In genomic region chr3:136929984-136930671, GRCh38 we compare ENCODE assay signal across 8 cellular contexts. TPM values are rescaled to one million over a fixed set of nuclear protein-coding genes. Genes with fewer than 3 reads are reported as not detected.
DNase-seq lines count a peak whose midpoint lies in the region; ATAC-seq and TF ChIP-seq lines count a peak whose summit lies in the region.

No MANE protein-coding gene starts in this region.

- CTCF ChIA-PET in mammary epithelial cell (lab: Charles Lee; ENCODE audit: low non-redundant PET): no interaction called here

- no peak for ATAC-seq in GM21447 (IDR thresholded peaks at IDR 0.05; ENCODE audit: unreplicated experiment)
- ATAC-seq in HG02798 (IDR thresholded peaks at IDR 0.05; ENCODE audit: poor library complexity, unreplicated experiment): no peak

- H3K27ac ChIP-seq in GM23248: peak overlapping the region; percentile 41
- H3K27ac ChIP-seq in mammary epithelial cell (ENCODE audit: insufficient read depth, low read depth, low read length): peak overlapping the region; percentile 81

- no peak for TF ChIP-seq CTCF in mammary epithelial cell (conservative IDR thresholded peaks at IDR 0.05 in 1 of 2, IDR thresholded peaks at IDR 0.05 in 1 of 2; ENCODE audit: extremely low read depth in 1 of 2, insufficient read depth in 1 of 2, low read depth in 1 of 2, low read length in 2 of 2)

- in situ Hi-C loops in GM23248 (cut with MboI): no loop called here
- in situ Hi-C loops in mammary epithelial cell (cut with MboI; ENCODE audit: low sequenced_read_pairs in 2 of 2): no loop called here

- H2AFZ ChIP-seq in GM23248: no peak overlapping the region
- no peak overlapping the region for H2AFZ ChIP-seq in mammary epithelial cell (ENCODE audit: low read depth, low read length)

- H4K20me1 ChIP-seq in GM23248 (ENCODE audit: insufficient read depth): no peaks in the 10 kb centered on the region
- H4K20me1 ChIP-seq in mammary epithelial cell (ENCODE audit: insufficient read depth, low read length): no peaks in the 10 kb centered on the region

- H3K27me3 ChIP-seq in GM23248 (replicated peaks; ENCODE audit: insufficient read depth): no peaks in the 10 kb centered on the region
- no peaks in the 10 kb centered on the region for H3K27me3 ChIP-seq in mammary epithelial cell (ENCODE audit: insufficient read depth, low read length)

- BruUV-seq in mammary epithelial cell (replicated peaks; lab: Mats Ljungman, UMichigan): no TSS peak

- dilution Hi-C loops in mammary epithelial cell (cut with HindIII; ENCODE audit: low sequenced_read_pairs): no loop called here

- intact Hi-C loops in mammary epithelial cell (cut with micrococcal nuclease): loop anchor here (5.0 kb wide), 1 partner anchor 68 kb away; the partner anchor contains the start of gene NCK1

- peaks cover 89% of the 10 kb centered on the region for H3K79me2 ChIP-seq in GM23248 (ENCODE audit: insufficient read depth)
- H3K79me2 ChIP-seq in mammary epithelial cell (ENCODE audit: insufficient read depth, low read length): peaks cover 75% of the 10 kb centered on the region

- H3K9me3 ChIP-seq in GM23248 (ENCODE audit: low read depth) (no peaks in the 10 kb centered on the region), mammary epithelial cell (replicated peaks; ENCODE audit: insufficient read depth, low read length) (no peaks in the 10 kb centered on the region)

- DNase-seq in GM23248 (peak; percentile 66), mammary epithelial cell (peak; percentile 64), inferior parietal cortex (ENCODE audit: extremely low spot score) (peak; percentile 23), skeletal muscle cell (ENCODE audit: low read depth) (peak; percentile 14), NCI-H2227 (lab: John Stamatoyannopoulos, UW; ENCODE audit: unreplicated experiment) (no peak), cortex of kidney (lab: John Stamatoyannopoulos, UW) (no peak)

- H3K4me3 ChIP-seq in GM23248 (peak overlapping the region; percentile 26; the same call in 1 of the 2 replicates), mammary epithelial cell (replicated peaks in 1 of 3; ENCODE audit: insufficient read depth in 1 of 3, low read depth in 2 of 3, low read length in 3 of 3) (peak overlapping the region; percentile 39 to 93 (median 57)), skeletal muscle cell (ENCODE audit: low read depth, low read length) (no peak overlapping the region)

- H3K9me2 ChIP-seq in GM23248 (ENCODE audit: insufficient read depth): no peaks in the 10 kb centered on the region

- H3K4me1 ChIP-seq in GM23248 (ENCODE audit: insufficient read depth) (peaks cover 28% of the 10 kb centered on the region), mammary epithelial cell (ENCODE audit: insufficient read depth, low read length) (peaks cover 24% of the 10 kb centered on the region)

- H3K9ac ChIP-seq in GM23248 (peak overlapping the region; percentile 47), mammary epithelial cell (ENCODE audit: insufficient read depth, low read length) (peak overlapping the region; percentile 53)

- peaks cover 3% of the 10 kb centered on the region; the same call in 1 of the 2 replicates for H3F3A ChIP-seq in GM23248 (ENCODE audit: insufficient read depth)

- peak overlapping the region; percentile 64 for H3K4me2 ChIP-seq in GM23248 (ENCODE audit: unreplicated experiment)
- peak overlapping the region; percentile 81 for H3K4me2 ChIP-seq in mammary epithelial cell (ENCODE audit: insufficient read depth, low read depth, low read length)

- H3K36me3 ChIP-seq in GM23248 (ENCODE audit: low read depth) (peaks cover 7% of the 10 kb centered on the region; the same call in 1 of the 2 replicates), mammary epithelial cell (ENCODE audit: insufficient read depth, low read length) (peaks cover 7% of the 10 kb centered on the region)

- 15 to 16% methylated on average over 4 of the region's 4 CpGs for WGBS in GM23248 (ENCODE audit: low coverage in 1 of 2, low lambda C conversion rate in 2 of 2, missing lambda C conversion rate in 2 of 2), 2 experiments
- WGBS in mammary epithelial cell (ENCODE audit: low coverage, missing lambda C conversion rate): 10% methylated on average over 4 of the region's 4 CpGs

RNA-seq across cellular contexts. Expression of gene IL20RB, which starts 27.7 kb away (rescaled TPM):
- total RNA-seq in GM23248 (2014; rRNA removed; shearing (Covaris generic)): 97.4 and 107 TPM in 2 replicates
- polyA plus RNA-seq in GM23248 (2016; fragmentation: Nextera tagmentation; extraction: Ambion mirVana): 72.5 TPM in 2 replicates
- total RNA-seq in mammary epithelial cell: 10 to 100 TPM; 12.7 to 38.3 TPM
- 92.0 TPM for polyA plus RNA-seq in mammary epithelial cell
- 68.1 TPM for polyA minus RNA-seq in mammary epithelial cell

Comparison
In these comparisons a context has a peak if more than half of its experiments do, and no peak if none do; other contexts are left out.
1. DNase-seq: peak in GM23248 (single experiment), mammary epithelial cell (single experiment), inferior parietal cortex (single experiment) and skeletal muscle cell (single experiment); none in NCI-H2227 (single experiment) and cortex of kidney (single experiment).